ENCODE assay signal across 8 cellular contexts in genomic region chr1:10646347-10646861, GRCh38.
DNase-seq lines count a peak whose midpoint lies in the region.

No MANE protein-coding gene starts in this region.

- H2BK15ac ChIP-seq in neuronal stem cell (ENCODE audit: low read length): no peak overlapping the region

- H3K9me3 ChIP-seq in neuronal stem cell (replicated peaks in 1 of 2; ENCODE audit: control insufficient read depth in 2 of 2, insufficient read depth in 1 of 2, low read depth in 1 of 2, low read length in 2 of 2): no peaks in the 10 kb centered on the region

- H3K23ac ChIP-seq in neuronal stem cell (ENCODE audit: low read depth, low read length, poor library complexity): peak overlapping the region; percentile 29

- no peak overlapping the region for H2BK120ac ChIP-seq in neuronal stem cell (ENCODE audit: low read depth, low read length)

- H3K4me1 ChIP-seq in neuronal stem cell (ENCODE audit: control insufficient read depth in 2 of 2, insufficient read depth in 1 of 2, low read depth in 1 of 2, low read length in 2 of 2): peaks cover 26 to 30% of the 10 kb centered on the region in 2 donors

- no peak overlapping the region for H3K4me3 ChIP-seq in neuronal stem cell (ENCODE audit: low read length in 2 of 2)

- H3K36me3 ChIP-seq in neuronal stem cell (replicated peaks in 1 of 2; ENCODE audit: control insufficient read depth in 2 of 2, insufficient read depth in 2 of 2, low read length in 2 of 2): peaks cover 0 to 3% of the 10 kb centered on the region in 2 donors

- H4K91ac ChIP-seq in neuronal stem cell (ENCODE audit: low read depth, low read length, poor library complexity): no peak overlapping the region

- H2AK5ac ChIP-seq in neuronal stem cell (ENCODE audit: low read depth, low read length): peak overlapping the region; percentile 51

- no peak overlapping the region for H3K4ac ChIP-seq in neuronal stem cell (ENCODE audit: low read length)

- peak overlapping the region; percentile 68 for H3K9ac ChIP-seq in neuronal stem cell (ENCODE audit: low read depth, low read length, poor library complexity)

- peak overlapping the region; percentile 66 for H2BK5ac ChIP-seq in neuronal stem cell (ENCODE audit: low read length)

- WGBS in neuronal stem cell (ENCODE audit: extremely low coverage in 2 of 2, insufficient read length in 2 of 2, insufficient replicate concordance in 1 of 2), 2 donors: no CpG with 5 or more reads among the region's 12 CpGs

- H3K4me2 ChIP-seq in neuronal stem cell (ENCODE audit: insufficient read depth, low read length, poor library complexity, severe bottlenecking): no peak overlapping the region

- peak overlapping the region; percentile 59 for H2BK12ac ChIP-seq in neuronal stem cell (ENCODE audit: low read length)

- no peak overlapping the region for H4K8ac ChIP-seq in neuronal stem cell (ENCODE audit: low read depth, low read length)

- peaks cover 0 to 9% (median 0%) of the 10 kb centered on the region in 3 experiments for H3K27me3 ChIP-seq in neuronal stem cell (ENCODE audit: control insufficient read depth in 3 of 3, insufficient read depth in 3 of 3, low read depth in 1 of 3, low read length in 3 of 3)

- no peak overlapping the region for H2AFZ ChIP-seq in neuronal stem cell (ENCODE audit: low read length)

- DNase-seq in EH (ENCODE audit: low read depth) (peak; percentile 77), NCI-H69 (lab: John Stamatoyannopoulos, UW) (peak; percentile 9), epithelial cell of prostate (ENCODE audit: low read depth, low spot score) (peak; percentile 44), neuronal stem cell (ENCODE audit: low spot score) (no peak), NCI-H1436 treated with DMSO at 0.1 percent for 48 hours (lab: John Stamatoyannopoulos, UW) (no peak), germinal center (ENCODE audit: low spot score) (no peak)
- DNase-seq in stimulated activated CD4-positive, alpha-beta T cell treated with anti-CD3 and anti-CD28 coated beads, Interleukin-4, amount 100 ng/mL, for 24 hours: no peak
- DNase-seq in activated CD4-positive, CD25-positive, alpha-beta regulatory T cell (lab: John Stamatoyannopoulos, UW): no peak

- no peak overlapping the region for H3K27ac ChIP-seq in epithelial cell of prostate
- no peak overlapping the region for H3K27ac ChIP-seq in neuronal stem cell (replicated peaks; ENCODE audit: low read length)

- peak overlapping the region; percentile 76 for H3K18ac ChIP-seq in neuronal stem cell (ENCODE audit: low read length)

- H3K79me1 ChIP-seq in neuronal stem cell (ENCODE audit: low read depth, low read length): peaks cover 4% of the 10 kb centered on the region

- H3K14ac ChIP-seq in neuronal stem cell (ENCODE audit: low read length): peak overlapping the region; percentile 21

Comparison
In these comparisons a context has a peak if more than half of its experiments do, and no peak if none do; other contexts are left out.
1. DNase-seq: peak in EH (single experiment), NCI-H69 (single experiment) and epithelial cell of prostate (single experiment); none in neuronal stem cell (single experiment), stimulated activated CD4-positive, alpha-beta T cell treated with anti-CD3 and anti-CD28 coated beads, Interleukin-4, amount 100 ng/mL, for 24 hours (single experiment), NCI-H1436 treated with DMSO at 0.1 percent for 48 hours (single experiment), activated CD4-positive, CD25-positive, alpha-beta regulatory T cell (0 of 4) and germinal center (single experiment).